ENCODE assay signal across 20 cellular contexts in the genomic region with DNA sequence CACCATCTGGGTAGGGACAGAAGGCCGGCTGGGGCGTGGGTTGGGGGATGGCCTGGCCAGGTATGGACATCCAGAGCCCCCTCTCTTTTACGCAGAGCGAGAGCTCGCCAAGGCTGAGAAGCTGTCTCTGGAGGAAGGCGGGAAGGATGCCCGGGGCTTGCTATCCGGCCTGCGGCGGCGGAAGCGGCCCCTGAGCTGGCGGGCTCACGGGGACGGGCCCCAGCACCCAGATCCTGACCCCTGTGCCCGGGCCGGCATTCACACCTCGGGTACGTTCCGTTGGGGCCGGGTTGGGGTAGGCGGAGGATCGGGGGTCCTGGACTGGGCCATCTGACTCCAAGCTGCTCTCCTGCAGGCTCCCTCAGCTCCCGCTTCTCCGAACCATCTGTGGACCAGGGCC. TPM values are rescaled to one million over a fixed set of nuclear protein-coding genes. Genes with fewer than 3 reads are reported as not detected.
DNase-seq lines count a peak whose midpoint lies in the region; ATAC-seq and TF ChIP-seq lines count a peak whose summit lies in the region.
"Had no signal": no experiment of that assay in that cellular context is flagged by ENCODE, and none has a peak within 500 bp of the region (broad histone marks: within the 10 kb centered on the region; RNA-seq: fewer than 3 reads in every experiment).

No MANE protein-coding gene starts in this region.

- POLR2A ChIA-PET in naive thymus-derived CD4-positive, alpha-beta T cell (lab: Charles Lee), result interaction anchor here (0.6 to 1.5 kb wide), 4 partner anchors 13 to 95 kb away, joined by 3 to 4 read pairs (median 3); no protein-coding TSS in a partner anchor

- intact Hi-C loops in naive thymus-derived CD4-positive, alpha-beta T cell (cut with micrococcal nuclease), result no loop called here

- no peaks in the 10 kb centered on the region for H3K4me1 ChIP-seq in naive thymus-derived CD4-positive, alpha-beta T cell (ENCODE audit: control insufficient read depth in 2 of 2, insufficient read depth in 2 of 2, low read length in 2 of 2)
- no peaks in the 10 kb centered on the region for H3K4me1 ChIP-seq in gastroesophageal sphincter
- H3K4me1 ChIP-seq: A549 had no signal

- H3K4me1 Mint-ChIP-seq in activated T-cell treated with anti-CD3 and anti-CD28 coated beads, Interleukin-2, amount 50 U/mL, for 24 hours (ENCODE audit: low read depth), result peaks cover 11% of the 10 kb centered on the region
- H3K4me1 Mint-ChIP-seq in activated T-cell treated with anti-CD3 and anti-CD28 coated beads, Interleukin-2, amount 50 U/mL, for 4 hours (ENCODE audit: low read depth), result peaks cover 5% of the 10 kb centered on the region
- peaks cover 20% of the 10 kb centered on the region for H3K4me1 Mint-ChIP-seq in stimulated activated naive CD8-positive, alpha-beta T cell treated with anti-CD3 and anti-CD28 coated beads, Interleukin-15, amount 100 ng/mL, for 72 hours
- peaks cover 0 to 18% (median 12%) of the 10 kb centered on the region in 7 donors for H3K4me1 Mint-ChIP-seq in naive thymus-derived CD4-positive, alpha-beta T cell
- H3K4me1 Mint-ChIP-seq: H9 had no signal

- H3K9me3 Mint-ChIP-seq in activated T-cell treated with anti-CD3 and anti-CD28 coated beads, Interleukin-2, amount 50 U/mL, for 24 hours, result no peaks in the 10 kb centered on the region
- no peaks in the 10 kb centered on the region for H3K9me3 Mint-ChIP-seq in activated T-cell treated with anti-CD3 and anti-CD28 coated beads, Interleukin-2, amount 50 U/mL, for 4 hours
- no peaks in the 10 kb centered on the region for H3K9me3 Mint-ChIP-seq in stimulated activated naive CD8-positive, alpha-beta T cell treated with anti-CD3 and anti-CD28 coated beads, Interleukin-15, amount 100 ng/mL, for 72 hours
- peaks cover 0 to 4% (median 0%) of the 10 kb centered on the region in 11 donors for H3K9me3 Mint-ChIP-seq in naive thymus-derived CD4-positive, alpha-beta T cell
- H3K9me3 Mint-ChIP-seq: H9 had no signal

- CTCF ChIA-PET in naive thymus-derived CD4-positive, alpha-beta T cell (lab: Charles Lee), result no interaction called here

- H3K36me3 Mint-ChIP-seq in activated T-cell treated with anti-CD3 and anti-CD28 coated beads, Interleukin-2, amount 50 U/mL, for 24 hours (ENCODE audit: low read depth), result peaks cover 93% of the 10 kb centered on the region
- H3K36me3 Mint-ChIP-seq in activated T-cell treated with anti-CD3 and anti-CD28 coated beads, Interleukin-2, amount 50 U/mL, for 4 hours (ENCODE audit: insufficient read depth), result peaks cover 38% of the 10 kb centered on the region
- H3K36me3 Mint-ChIP-seq in naive thymus-derived CD4-positive, alpha-beta T cell, result peaks cover 5 to 40% (median 25%) of the 10 kb centered on the region in 5 donors

- H3K36me3 ChIP-seq in naive thymus-derived CD4-positive, alpha-beta T cell (ENCODE audit: control insufficient read depth in 2 of 3, insufficient read depth in 3 of 3, low read length in 3 of 3), result peaks cover 21 to 99% (median 59%) of the 10 kb centered on the region in 3 experiments
- peaks cover 0 to 100% of the 10 kb centered on the region in 2 donors for H3K36me3 ChIP-seq in gastroesophageal sphincter

- peak overlapping the region; percentile 71 for H3K27ac Mint-ChIP-seq in activated T-cell treated with anti-CD3 and anti-CD28 coated beads, Interleukin-2, amount 50 U/mL, for 24 hours
- peak overlapping the region in 1 of 2 donors; percentile 90 for H3K27ac Mint-ChIP-seq in stimulated activated naive CD8-positive, alpha-beta T cell treated with anti-CD3 and anti-CD28 coated beads, Interleukin-15, amount 100 ng/mL, for 72 hours
- peak overlapping the region in 1 of 9 donors; percentile 69 for H3K27ac Mint-ChIP-seq in naive thymus-derived CD4-positive, alpha-beta T cell

- TF ChIP-seq POLR2A in gastroesophageal sphincter (IDR thresholded peaks at IDR 0.05), result no peak

- no peaks in the 10 kb centered on the region for H3K27me3 ChIP-seq in naive thymus-derived CD4-positive, alpha-beta T cell (ENCODE audit: control insufficient read depth in 2 of 2, insufficient read depth in 2 of 2, low read length in 2 of 2)
- H3K27me3 ChIP-seq in gastroesophageal sphincter, result no peaks in the 10 kb centered on the region

- no peak for DNase-seq in activated T-cell treated with anti-CD3 and anti-CD28 coated beads, Interleukin-2, amount 50 U/mL, for 24 hours
- no peak for DNase-seq in activated T-cell treated with anti-CD3 and anti-CD28 coated beads, Interleukin-2, amount 50 U/mL, for 4 hours
- DNase-seq in stimulated activated naive CD8-positive, alpha-beta T cell treated with anti-CD3 and anti-CD28 coated beads, Interleukin-15, amount 100 ng/mL, for 72 hours, result no peak
- DNase-seq in stimulated activated naive CD8-positive, alpha-beta T cell treated with anti-CD3 and anti-CD28 coated beads, Interleukin-15, Interleukin-2, amounts not matched to agents 100 U/mL and 50 U/mL, for 24 hours, result no peak
- DNase-seq in naive thymus-derived CD4-positive, alpha-beta T cell, result no peak
- no peak for DNase-seq in H4 (ENCODE audit: low spot score)
- DNase-seq: AML-193; CD4-positive, alpha-beta memory T cell; DMS153; DMS79; GDM1; GM23248; H9 had no signal

- H3K27ac ChIP-seq in naive thymus-derived CD4-positive, alpha-beta T cell (ENCODE audit: low read depth, low read length), result peak overlapping the region; percentile 5
- no peak overlapping the region for H3K27ac ChIP-seq in gastroesophageal sphincter
- H3K27ac ChIP-seq: 22Rv1, A549, C4-2B, GM23248 had no signal

- H3K27me3 Mint-ChIP-seq in activated T-cell treated with anti-CD3 and anti-CD28 coated beads, Interleukin-2, amount 50 U/mL, for 24 hours, result no peaks in the 10 kb centered on the region
- no peaks in the 10 kb centered on the region for H3K27me3 Mint-ChIP-seq in activated T-cell treated with anti-CD3 and anti-CD28 coated beads, Interleukin-2, amount 50 U/mL, for 4 hours (ENCODE audit: low read depth)
- no peaks in the 10 kb centered on the region for H3K27me3 Mint-ChIP-seq in stimulated activated naive CD8-positive, alpha-beta T cell treated with anti-CD3 and anti-CD28 coated beads, Interleukin-15, amount 100 ng/mL, for 72 hours
- H3K27me3 Mint-ChIP-seq in naive thymus-derived CD4-positive, alpha-beta T cell, result no peaks in the 10 kb centered on the region
- H3K27me3 Mint-ChIP-seq: CD4-positive, alpha-beta memory T cell had no signal

- no peak overlapping the region for H3K4me3 Mint-ChIP-seq in activated T-cell treated with anti-CD3 and anti-CD28 coated beads, Interleukin-2, amount 50 U/mL, for 24 hours
- no peak overlapping the region for H3K4me3 Mint-ChIP-seq in activated T-cell treated with anti-CD3 and anti-CD28 coated beads, Interleukin-2, amount 50 U/mL, for 4 hours
- H3K4me3 Mint-ChIP-seq in stimulated activated naive CD8-positive, alpha-beta T cell treated with anti-CD3 and anti-CD28 coated beads, Interleukin-15, amount 100 ng/mL, for 72 hours, result no peak overlapping the region
- H3K4me3 Mint-ChIP-seq in naive thymus-derived CD4-positive, alpha-beta T cell, result no peak overlapping the region
- H3K4me3 Mint-ChIP-seq: CD4-positive, alpha-beta memory T cell; H9 had no signal

- no peak for TF ChIP-seq CTCF in gastroesophageal sphincter (IDR thresholded peaks at IDR 0.05)

- no peak for TF ChIP-seq EP300 in gastroesophageal sphincter (IDR thresholded peaks at IDR 0.05)

- no peak overlapping the region for H3K4me3 ChIP-seq in naive thymus-derived CD4-positive, alpha-beta T cell (ENCODE audit: low read length)
- H3K4me3 ChIP-seq in gastroesophageal sphincter, result no peak overlapping the region
- H3K4me3 ChIP-seq: A549, GM23248 had no signal

- no peaks in the 10 kb centered on the region for H3K9me3 ChIP-seq in naive thymus-derived CD4-positive, alpha-beta T cell (ENCODE audit: control insufficient read depth in 2 of 3, low read length in 3 of 3)
- no peaks in the 10 kb centered on the region for H3K9me3 ChIP-seq in gastroesophageal sphincter
- H3K9me3 ChIP-seq: A549 had no signal

- 95 to 100% methylated on average over 1 to 4 of the region's 25 CpGs for WGBS in gastroesophageal sphincter (ENCODE audit: low coverage in 1 of 2), 2 donors

- no peak for ATAC-seq in activated T-cell treated with anti-CD3 and anti-CD28 coated beads, Interleukin-2, amount 50 U/mL, for 4 hours
- ATAC-seq in stimulated activated naive CD8-positive, alpha-beta T cell treated with anti-CD3 and anti-CD28 coated beads, Interleukin-15, amount 100 ng/mL, for 72 hours, result peak; percentile 15
- no peak for ATAC-seq in stimulated activated naive CD8-positive, alpha-beta T cell treated with anti-CD3 and anti-CD28 coated beads, Interleukin-15, Interleukin-2, amounts not matched to agents 100 U/mL and 50 U/mL, for 24 hours
- ATAC-seq in naive thymus-derived CD4-positive, alpha-beta T cell, result no peak
- ATAC-seq in gastroesophageal sphincter (no peak), HG03095 (IDR thresholded peaks at IDR 0.05; ENCODE audit: unreplicated experiment) (no peak)

RNA-seq across cellular contexts. Expression of a gene that starts 8.7 kb away (rescaled TPM):
- total RNA-seq in activated T-cell treated with anti-CD3 and anti-CD28 coated beads, Interleukin-2, amount 50 U/mL, for 4 hours, result 1 to 10 TPM; 1.1 to 2.3 (median 1.2) TPM
- total RNA-seq in naive thymus-derived CD4-positive, alpha-beta T cell, result 1 to 10 TPM in 4 of 5 experiments, under 1 TPM in 1; 0.48 to 1.9 (median 1.8) TPM
- under 1 TPM in 1 of 2 donors, not detected in 1; 0.23 TPM for polyA plus RNA-seq in naive thymus-derived CD4-positive, alpha-beta T cell
- total RNA-seq in gastroesophageal sphincter, result 10 to 100 TPM in 2 of 4 donors, 1 to 10 TPM in 2; 5.3 to 13.2 (median 9.5) TPM
- total RNA-seq in H4 (2014; rRNA removed; shearing (Covaris generic)), result 9.3 and 9.5 TPM in 2 replicates

RNA-seq across cellular contexts. Expression of a gene that starts 19.9 kb away (rescaled TPM):
- under 1 TPM in 2 of 3 donors, not detected in 1; 0.26 to 0.38 TPM for total RNA-seq in activated T-cell treated with anti-CD3 and anti-CD28 coated beads, Interleukin-2, amount 50 U/mL, for 4 hours
- total RNA-seq in naive thymus-derived CD4-positive, alpha-beta T cell, result not detected
- polyA plus RNA-seq in naive thymus-derived CD4-positive, alpha-beta T cell, result not detected
- total RNA-seq in gastroesophageal sphincter, result 1 to 10 TPM in 1 of 4 donors, under 1 TPM in 2, not detected in 1; 0.17 to 1.2 (median 0.27) TPM
- total RNA-seq in H4 (2014; rRNA removed; shearing (Covaris generic)), result not detected in 2 replicates
- total RNA-seq: Daoy, GM23248 had no signal
- polyA plus RNA-seq: BJ, GM23248 had no signal

RNA-seq across cellular contexts. Expression of a gene that starts 21.5 kb away (rescaled TPM):
- total RNA-seq in activated T-cell treated with anti-CD3 and anti-CD28 coated beads, Interleukin-2, amount 50 U/mL, for 4 hours, result 100 to 1,000 TPM; 162 to 192 (median 170) TPM
- 100 to 1,000 TPM in 4 of 5 experiments, 10 to 100 TPM in 1; 90.1 to 286 (median 253) TPM for total RNA-seq in naive thymus-derived CD4-positive, alpha-beta T cell
- 10 to 100 TPM; 33.6 to 74.9 TPM for polyA plus RNA-seq in naive thymus-derived CD4-positive, alpha-beta T cell
- total RNA-seq in gastroesophageal sphincter, result 10 to 100 TPM; 22.0 to 40.0 (median 35.9) TPM
- total RNA-seq in H4 (2014; rRNA removed; shearing (Covaris generic)), result 21.3 and 22.0 TPM in 2 replicates

RNA-seq across cellular contexts. Expression of a gene that starts 57.6 kb away (rescaled TPM):
- total RNA-seq in activated T-cell treated with anti-CD3 and anti-CD28 coated beads, Interleukin-2, amount 50 U/mL, for 4 hours, result 1 to 10 TPM; 2.4 to 2.6 (median 2.6) TPM
- 10 to 100 TPM; 11.0 to 33.9 (median 14.7) TPM for total RNA-seq in naive thymus-derived CD4-positive, alpha-beta T cell
- polyA plus RNA-seq in naive thymus-derived CD4-positive, alpha-beta T cell, result 10 to 100 TPM; 18.3 to 23.5 TPM
- 10 to 100 TPM in 1 of 4 donors, 1 to 10 TPM in 3; 6.5 to 10.2 (median 7.3) TPM for total RNA-seq in gastroesophageal sphincter
- total RNA-seq in H4 (2014; rRNA removed; shearing (Covaris generic)), result 6.3 and 7.6 TPM in 2 replicates
